In genomic region chr6:93468291-93468690, GRCh38 we compare ENCODE assay signal across 1 cellular context.
TF ChIP-seq lines count a peak whose summit lies in the region.

No MANE protein-coding gene starts in this region.

TF ChIP-seq in H1, 55 proteins besides CTCF, POLR2A, EP300 and RAD21:
- TF ChIP-seq SIN3A (conservative IDR thresholded peaks at IDR 0.05 in 1 of 2, IDR thresholded peaks at IDR 0.05 in 1 of 2; ENCODE audit: low read depth in 1 of 2, low read length in 2 of 2) (no peak), TAF7 (optimal IDR thresholded peaks at IDR 0.05; ENCODE audit: borderline replicate concordance, low read depth, low read length) (no peak), HDAC6 (IDR thresholded peaks at IDR 0.05; ENCODE audit: low read depth, low read length) (no peak), MAX (IDR thresholded peaks at IDR 0.05) (no peak), BRCA1 (IDR thresholded peaks at IDR 0.05; ENCODE audit: low read depth, low read length) (no peak), CHD7 (IDR thresholded peaks at IDR 0.05; ENCODE audit: insufficient replicate concordance, low read length) (no peak), HDAC2 (IDR thresholded peaks at IDR 0.05; ENCODE audit: borderline replicate concordance in 1 of 2, low read depth in 2 of 2, low read length in 2 of 2) (no peak), SRF (IDR thresholded peaks at IDR 0.05; ENCODE audit: low read depth, low read length) (no peak), KDM4A (IDR thresholded peaks at IDR 0.05; ENCODE audit: low read depth, low read length, severe bottlenecking) (no peak), CBX8 (IDR thresholded peaks at IDR 0.05; ENCODE audit: borderline replicate concordance, low read depth, low read length) (no peak), POLR2AphosphoS5 (IDR thresholded peaks at IDR 0.05; ENCODE audit: low read depth, low read length) (no peak), ATF3 (IDR thresholded peaks at IDR 0.05; ENCODE audit: insufficient read depth, low read depth, low read length) (no peak), RFX5 (IDR thresholded peaks at IDR 0.05; ENCODE audit: borderline replicate concordance, low read depth, low read length) (no peak)
